2 cellular contexts compared by ENCODE assay signal in genomic region chr12:100190013-100190394, GRCh38.
TF ChIP-seq lines count a peak whose summit lies in the region.

No MANE protein-coding gene starts in this region.

TF ChIP-seq in IMR-90, 13 proteins besides CTCF, POLR2A, EP300 and RAD21:
- TF ChIP-seq BHLHE40 (IDR thresholded peaks at IDR 0.05; ENCODE audit: low read depth, low read length) (no peak), NFE2L2 (IDR thresholded peaks at IDR 0.05; ENCODE audit: low read depth, low read length) (peak; percentile 43; the same call in 1 of the 2 replicates)

TF ChIP-seq in HepG2, 621 proteins besides CTCF, POLR2A, EP300 and RAD21:
- TF ChIP-seq, protein P1, sequence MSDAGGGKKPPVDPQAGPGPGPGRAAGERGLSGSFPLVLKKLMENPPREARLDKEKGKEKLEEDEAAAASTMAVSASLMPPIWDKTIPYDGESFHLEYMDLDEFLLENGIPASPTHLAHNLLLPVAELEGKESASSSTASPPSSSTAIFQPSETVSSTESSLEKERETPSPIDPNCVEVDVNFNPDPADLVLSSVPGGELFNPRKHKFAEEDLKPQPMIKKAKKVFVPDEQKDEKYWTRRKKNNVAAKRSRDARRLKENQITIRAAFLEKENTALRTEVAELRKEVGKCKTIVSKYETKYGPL (CRISPR knock-in tag; IDR thresholded peaks at IDR 0.05): peak; percentile 26; the same call in 1 of the 2 replicates
- TF ChIP-seq ZFX (CRISPR knock-in tag; IDR thresholded peaks at IDR 0.05; ENCODE audit: low read depth) (peak; percentile 21; the same call in 1 of the 2 replicates), RBAK (CRISPR knock-in tag; IDR thresholded peaks at IDR 0.05) (no peak), MAFG (CRISPR knock-in tag; IDR thresholded peaks at IDR 0.05) (0 out of 2 replicates have a peak, but pooled peaks have one; percentile 15), GFI1 (CRISPR knock-in tag; IDR thresholded peaks at IDR 0.05; ENCODE audit: borderline replicate concordance) (0 out of 2 replicates have a peak, but pooled peaks have one; percentile 40), THAP8 (CRISPR knock-in tag; IDR thresholded peaks at IDR 0.05; ENCODE audit: borderline replicate concordance) (no peak), SALL2 (CRISPR knock-in tag; IDR thresholded peaks at IDR 0.05) (no peak), NFE2L2 (IDR thresholded peaks at IDR 0.05; ENCODE audit: low read length) (peak; percentile 64), RXRA (CRISPR knock-in tag; IDR thresholded peaks at IDR 0.05) (0 out of 2 replicates have a peak, but pooled peaks have one; percentile 21), FOSL2 (CRISPR knock-in tag; IDR thresholded peaks at IDR 0.05) (0 out of 2 replicates have a peak, but pooled peaks have one; percentile 14), ZBTB38 (CRISPR knock-in tag; IDR thresholded peaks at IDR 0.05) (peak; percentile 48; the same call in 1 of the 2 replicates)
- TF ChIP-seq, protein P2, sequence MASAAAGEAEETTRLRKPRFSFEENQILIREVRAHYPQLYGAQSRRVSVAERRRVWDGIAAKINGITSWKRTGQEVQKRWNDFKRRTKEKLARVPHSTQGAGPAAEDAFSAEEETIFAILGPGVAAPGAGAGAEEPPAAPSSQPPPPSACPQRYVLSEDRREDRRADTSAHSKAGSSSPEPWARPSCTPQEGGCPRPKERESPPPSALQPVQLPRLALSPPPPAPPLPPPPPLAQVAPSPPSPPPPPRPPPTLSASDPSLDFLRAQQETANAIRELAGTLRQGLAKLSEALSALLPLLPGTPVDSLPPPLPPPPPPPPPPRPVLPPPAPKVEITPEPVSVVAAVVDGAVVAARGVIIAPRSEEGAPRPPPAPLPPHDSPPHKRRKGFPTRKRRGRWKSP (CRISPR knock-in tag; IDR thresholded peaks at IDR 0.05): no peak
- TF ChIP-seq, protein P3, sequence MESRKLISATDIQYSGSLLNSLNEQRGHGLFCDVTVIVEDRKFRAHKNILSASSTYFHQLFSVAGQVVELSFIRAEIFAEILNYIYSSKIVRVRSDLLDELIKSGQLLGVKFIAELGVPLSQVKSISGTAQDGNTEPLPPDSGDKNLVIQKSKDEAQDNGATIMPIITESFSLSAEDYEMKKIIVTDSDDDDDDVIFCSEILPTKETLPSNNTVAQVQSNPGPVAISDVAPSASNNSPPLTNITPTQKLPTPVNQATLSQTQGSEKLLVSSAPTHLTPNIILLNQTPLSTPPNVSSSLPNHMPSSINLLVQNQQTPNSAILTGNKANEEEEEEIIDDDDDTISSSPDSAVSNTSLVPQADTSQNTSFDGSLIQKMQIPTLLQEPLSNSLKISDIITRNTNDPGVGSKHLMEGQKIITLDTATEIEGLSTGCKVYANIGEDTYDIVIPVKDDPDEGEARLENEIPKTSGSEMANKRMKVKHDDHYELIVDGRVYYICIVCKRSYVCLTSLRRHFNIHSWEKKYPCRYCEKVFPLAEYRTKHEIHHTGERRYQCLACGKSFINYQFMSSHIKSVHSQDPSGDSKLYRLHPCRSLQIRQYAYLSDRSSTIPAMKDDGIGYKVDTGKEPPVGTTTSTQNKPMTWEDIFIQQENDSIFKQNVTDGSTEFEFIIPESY (CRISPR knock-in tag; IDR thresholded peaks at IDR 0.05): peak; percentile 82
